1 cellular context compared by ENCODE assay signal in the genomic region with DNA sequence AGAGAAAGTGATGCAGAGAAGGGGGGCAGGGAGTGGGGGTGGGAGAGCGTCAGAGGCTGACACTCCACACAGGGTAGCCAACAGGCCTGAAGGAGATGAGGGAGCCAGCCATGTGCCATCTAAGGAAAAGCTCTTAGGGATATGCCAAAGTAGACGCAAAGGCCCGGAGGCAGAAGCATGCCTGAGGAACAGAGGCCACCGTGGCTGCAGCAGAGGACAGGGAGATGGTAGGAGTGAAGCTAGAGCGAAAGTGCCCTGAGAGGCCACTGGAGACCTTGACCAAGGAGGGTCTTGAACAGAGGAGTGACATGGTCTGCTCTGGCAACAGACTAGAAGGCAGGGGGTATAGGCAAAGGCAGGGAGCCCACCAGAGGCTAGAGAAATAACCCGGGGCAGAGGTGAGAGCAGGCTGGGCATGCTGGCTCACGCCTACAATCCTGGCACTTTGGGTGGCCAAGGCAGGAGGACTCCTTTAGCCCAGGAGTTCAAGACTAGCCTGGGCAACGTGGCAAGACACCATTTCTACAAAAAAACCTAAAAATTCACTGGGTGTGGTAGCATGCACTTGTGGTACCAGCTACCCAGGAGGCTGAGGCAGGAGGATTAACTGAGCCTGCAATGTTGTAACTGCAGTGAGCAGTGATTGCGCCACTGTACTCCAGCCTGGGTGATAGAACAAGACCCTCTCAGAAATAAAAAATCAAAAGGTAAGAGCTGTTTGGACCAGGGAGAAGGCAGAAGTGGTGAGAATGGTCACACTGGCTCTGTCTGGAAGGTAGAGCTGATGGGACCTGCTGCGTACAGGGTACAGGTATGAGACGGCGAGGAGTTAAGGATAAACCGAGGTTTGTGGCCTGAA.
A peak's percentile ranks its signal among the peaks of the same experiment; 100 is the strongest.
TF ChIP-seq lines count a peak whose summit lies in the region.

No MANE protein-coding gene starts in this region.

TF ChIP-seq in IMR-90, 13 proteins besides CTCF, POLR2A, EP300 and RAD21:
- peak; percentile 69 for TF ChIP-seq CEBPB (IDR thresholded peaks at IDR 0.05; ENCODE audit: low read depth, low read length)
- TF ChIP-seq, protein P1, sequence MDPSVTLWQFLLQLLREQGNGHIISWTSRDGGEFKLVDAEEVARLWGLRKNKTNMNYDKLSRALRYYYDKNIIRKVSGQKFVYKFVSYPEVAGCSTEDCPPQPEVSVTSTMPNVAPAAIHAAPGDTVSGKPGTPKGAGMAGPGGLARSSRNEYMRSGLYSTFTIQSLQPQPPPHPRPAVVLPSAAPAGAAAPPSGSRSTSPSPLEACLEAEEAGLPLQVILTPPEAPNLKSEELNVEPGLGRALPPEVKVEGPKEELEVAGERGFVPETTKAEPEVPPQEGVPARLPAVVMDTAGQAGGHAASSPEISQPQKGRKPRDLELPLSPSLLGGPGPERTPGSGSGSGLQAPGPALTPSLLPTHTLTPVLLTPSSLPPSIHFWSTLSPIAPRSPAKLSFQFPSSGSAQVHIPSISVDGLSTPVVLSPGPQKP (IDR thresholded peaks at IDR 0.05; ENCODE audit: borderline replicate concordance, low read depth, low read length), result no peak
